In genomic region chr5:132455614-132456115, GRCh38 we compare ENCODE assay signal across 9 cellular contexts. TPM values are rescaled to one million over a fixed set of nuclear protein-coding genes. Genes with fewer than 3 reads are reported as not detected.
DNase-seq lines count a peak whose midpoint lies in the region; ATAC-seq and TF ChIP-seq lines count a peak whose summit lies in the region.
"Had no signal": no experiment of that assay in that cellular context is flagged by ENCODE, and none has a peak within 500 bp of the region (broad histone marks: within the 10 kb centered on the region; RNA-seq: fewer than 3 reads in every experiment).

No MANE protein-coding gene starts in this region.

- no TSS peak for BruUV-seq in PC-9 (replicated peaks; lab: Mats Ljungman, UMichigan)

- H3K79me2 ChIP-seq in PC-9 (ENCODE audit: low read depth), result no peaks in the 10 kb centered on the region

- peak overlapping the region in 1 of 12 donors; percentile 30 for H3K4me3 ChIP-seq in heart left ventricle
- H3K4me3 ChIP-seq in urinary bladder (ENCODE audit: low read depth, low read length), result no peak overlapping the region
- H3K4me3 ChIP-seq in PC-9, result no peak overlapping the region

- CTCF ChIA-PET in activated CD8-positive, alpha-beta T cell treated with anti-CD3 and anti-CD28 coated beads, Interleukin-2, amount 10 ng/mL, durations not matched to agents 7 days and 5 days (lab: Charles Lee), result interaction anchor here (1.0 to 7.8 kb wide), 9 partner anchors 12 to 41 kb away, joined by 3 to 141 read pairs (median 18); no protein-coding TSS in a partner anchor
- CTCF ChIA-PET in PC-9 (lab: Charles Lee), result no interaction called here

- H3K27me3 ChIP-seq in heart left ventricle, result no peaks in the 10 kb centered on the region
- H3K27me3 ChIP-seq in PC-9 (ENCODE audit: insufficient read depth, low read depth), result no peaks in the 10 kb centered on the region

- peak overlapping the region; percentile 99 for H3K27ac Mint-ChIP-seq in activated CD8-positive, alpha-beta T cell treated with anti-CD3 and anti-CD28 coated beads, Interleukin-2, amount 10 ng/mL, durations not matched to agents 7 days and 5 days
- H3K27ac Mint-ChIP-seq in memory B cell, result peak overlapping the region; percentile 96

- H3K4me1 ChIP-seq in heart left ventricle (peaks cover 14 to 86% (median 45%) of the 10 kb centered on the region in 12 donors), urinary bladder (ENCODE audit: insufficient read depth) (peaks cover 2% of the 10 kb centered on the region), PC-9 (replicated peaks; ENCODE audit: insufficient read depth) (peaks cover 42% of the 10 kb centered on the region)

- TF ChIP-seq POLR2A in heart left ventricle (IDR thresholded peaks at IDR 0.05), result no peak

- H3K4me1 Mint-ChIP-seq in activated CD8-positive, alpha-beta T cell treated with anti-CD3 and anti-CD28 coated beads, Interleukin-2, amount 10 ng/mL, durations not matched to agents 7 days and 5 days (ENCODE audit: low read depth), result peaks cover 84% of the 10 kb centered on the region
- H3K4me1 Mint-ChIP-seq in memory B cell, result peaks cover 73% of the 10 kb centered on the region

- H3K36me3 Mint-ChIP-seq in activated CD8-positive, alpha-beta T cell treated with anti-CD3 and anti-CD28 coated beads, Interleukin-2, amount 10 ng/mL, durations not matched to agents 7 days and 5 days (ENCODE audit: low read depth), result peaks cover 74% of the 10 kb centered on the region
- H3K36me3 Mint-ChIP-seq in memory B cell, result peaks cover 26% of the 10 kb centered on the region

- H3K4me3 Mint-ChIP-seq in activated CD8-positive, alpha-beta T cell treated with anti-CD3 and anti-CD28 coated beads, Interleukin-2, amount 10 ng/mL, durations not matched to agents 7 days and 5 days, result peak overlapping the region; percentile 63
- H3K4me3 Mint-ChIP-seq in memory B cell, result peak overlapping the region; percentile 72

- no peaks in the 10 kb centered on the region for H3K9me2 ChIP-seq in PC-9 (ENCODE audit: insufficient read depth)

- DNase-seq in heart left ventricle, result no peak
- no peak for DNase-seq in Right ventricle myocardium superior
- DNase-seq in activated CD8-positive, alpha-beta T cell treated with anti-CD3 and anti-CD28 coated beads, Interleukin-2, amount 10 ng/mL, durations not matched to agents 7 days and 5 days, result no peak
- DNase-seq in memory B cell (ENCODE audit: low spot score in 2 of 2), result no peak
- DNase-seq in NCI-H510A (lab: John Stamatoyannopoulos, UW), result no peak
- no peak for DNase-seq in PC-9
- DNase-seq: NCI-H2081 treated with DMSO at 0.1 percent for 48 hours had no signal

- no peak overlapping the region for H3K4me2 ChIP-seq in PC-9

- peak in 1 of 4 donors; percentile 14 for ATAC-seq in heart left ventricle
- no peak for ATAC-seq in Right ventricle myocardium superior (ENCODE audit: poor library complexity)
- no peak for ATAC-seq in activated CD8-positive, alpha-beta T cell treated with anti-CD3 and anti-CD28 coated beads, Interleukin-2, amount 10 ng/mL, durations not matched to agents 7 days and 5 days
- no peak for ATAC-seq in memory B cell (ENCODE audit: low read depth)
- ATAC-seq in HG02852 (IDR thresholded peaks at IDR 0.05; ENCODE audit: unreplicated experiment), result no peak

- POLR2A ChIA-PET in activated CD8-positive, alpha-beta T cell treated with anti-CD3 and anti-CD28 coated beads, Interleukin-2, amount 10 ng/mL, durations not matched to agents 7 days and 5 days (lab: Charles Lee), result interaction anchor here (1.4 to 8.1 kb wide), 9 partner anchors 10 to 45 kb away, joined by 3 to 175 read pairs (median 44); partner anchors contain the start of gene IRF1
- POLR2A ChIA-PET in PC-9 (lab: Charles Lee; ENCODE audit: unreplicated experiment), result interaction anchor here (0.6 kb wide), 1 partner anchor 25 kb away, joined by 10 read pairs; no protein-coding TSS in a partner anchor

- no peaks in the 10 kb centered on the region for H4K20me1 ChIP-seq in PC-9 (ENCODE audit: insufficient read depth)

- H3K9me3 Mint-ChIP-seq in activated CD8-positive, alpha-beta T cell treated with anti-CD3 and anti-CD28 coated beads, Interleukin-2, amount 10 ng/mL, durations not matched to agents 7 days and 5 days (ENCODE audit: insufficient read depth), result no peaks in the 10 kb centered on the region
- no peaks in the 10 kb centered on the region for H3K9me3 Mint-ChIP-seq in memory B cell

- no peak overlapping the region for H2AFZ ChIP-seq in PC-9

- no peaks in the 10 kb centered on the region for H3K27me3 Mint-ChIP-seq in activated CD8-positive, alpha-beta T cell treated with anti-CD3 and anti-CD28 coated beads, Interleukin-2, amount 10 ng/mL, durations not matched to agents 7 days and 5 days (ENCODE audit: low read depth)
- no peaks in the 10 kb centered on the region for H3K27me3 Mint-ChIP-seq in memory B cell

- intact Hi-C loops in heart left ventricle (cut with DNase I) (no loop called here), Right ventricle myocardium superior (cut with DNase I) (no loop called here), PC-9 (cut with micrococcal nuclease; ENCODE audit: unreplicated experiment) (no loop called here)

- H3K9me3 ChIP-seq in heart left ventricle, result no peaks in the 10 kb centered on the region
- no peaks in the 10 kb centered on the region for H3K9me3 ChIP-seq in PC-9 (ENCODE audit: insufficient read depth, low read depth)

- 60 to 61% (median 60%) methylated on average over 5 of the region's 5 CpGs for WGBS in heart left ventricle, 4 donors
- WGBS in urinary bladder, result 70% methylated on average over 5 of the region's 5 CpGs

- TF ChIP-seq CTCF in heart left ventricle (IDR thresholded peaks at IDR 0.05), result no peak
- TF ChIP-seq CTCF in PC-9 (conservative IDR thresholded peaks at IDR 0.05), result no peak

- peak overlapping the region; percentile 48 to 98 (median 61) for H3K27ac ChIP-seq in heart left ventricle
- H3K27ac ChIP-seq in urinary bladder (ENCODE audit: low read depth), result peak overlapping the region; percentile 49
- H3K27ac ChIP-seq in PC-9, result no peak overlapping the region

- H3F3A ChIP-seq in PC-9 (ENCODE audit: insufficient read depth, low read depth), result peaks cover 27% of the 10 kb centered on the region

- H3K36me3 ChIP-seq in heart left ventricle, result peaks cover 0 to 37% (median 19%) of the 10 kb centered on the region in 9 donors
- no peaks in the 10 kb centered on the region for H3K36me3 ChIP-seq in urinary bladder (ENCODE audit: insufficient read depth)
- no peaks in the 10 kb centered on the region for H3K36me3 ChIP-seq in PC-9 (ENCODE audit: low read depth)

RNA-seq across cellular contexts. Expression of gene IRF1, which starts 34.9 kb away (rescaled TPM):
- total RNA-seq in heart left ventricle (100 to 1,000 TPM in 1 of 9 donors, 10 to 100 TPM in 7, 1 to 10 TPM in 1; 9.2 to 190 (median 18.4) TPM), Right ventricle myocardium superior (12.5 TPM), urinary bladder (16.4 TPM), PC-9 (2021) (27.1 and 38.9 TPM in 2 replicates)
- polyA plus RNA-seq in heart left ventricle (10 to 100 TPM in 1 of 2 donors, 1 to 10 TPM in 1; 7.5 to 12.2 TPM), urinary bladder (26.0 TPM)
- total RNA-seq in activated CD8-positive, alpha-beta T cell treated with anti-CD3 and anti-CD28 coated beads, Interleukin-2, amount 10 ng/mL, durations not matched to agents 7 days and 5 days, result 100 to 1,000 TPM; 221 to 228 TPM
